ENCODE assay signal across 15 cellular contexts in the genomic region with DNA sequence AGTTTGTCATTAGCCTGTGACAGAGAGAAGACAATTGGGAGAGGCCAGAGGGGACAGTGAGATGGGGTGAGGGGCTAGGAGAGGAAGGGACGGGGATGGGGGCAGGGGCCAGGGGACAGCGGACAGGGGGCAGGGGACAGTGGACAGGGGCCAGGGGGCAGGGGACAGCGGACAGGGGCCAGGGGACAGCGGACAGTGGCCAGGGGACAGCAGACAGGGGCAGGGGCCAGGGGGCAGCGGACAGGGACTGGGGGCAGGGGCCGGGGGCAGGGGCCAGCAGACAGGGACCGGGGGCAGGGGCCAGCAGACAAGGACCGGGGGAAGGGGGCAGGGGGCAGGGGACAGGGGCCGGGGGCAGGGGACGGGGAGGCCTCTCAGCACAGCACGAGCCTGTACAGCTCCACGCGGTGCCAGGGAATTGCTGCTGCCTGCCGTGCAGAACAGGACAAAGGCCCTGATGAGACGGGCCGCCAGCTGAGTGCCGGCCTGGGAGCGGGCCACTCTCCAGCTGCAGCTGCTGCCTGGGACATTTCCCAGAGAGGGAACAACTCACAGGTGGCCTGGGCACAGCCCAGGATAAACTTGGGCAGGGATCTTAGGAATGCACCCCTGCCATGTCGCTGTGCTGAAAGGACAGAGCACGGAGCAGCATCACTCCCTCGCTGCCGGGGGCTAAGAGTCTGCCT. TPM values are rescaled to one million over a fixed set of nuclear protein-coding genes. Genes with fewer than 3 reads are reported as not detected.
A peak's percentile ranks its signal among the peaks of the same experiment; 100 is the strongest.
DNase-seq lines count a peak whose midpoint lies in the region; ATAC-seq and TF ChIP-seq lines count a peak whose summit lies in the region.
"Had no signal": no experiment of that assay in that cellular context is flagged by ENCODE, and none has a peak within 500 bp of the region (broad histone marks: within the 10 kb centered on the region; RNA-seq: fewer than 3 reads in every experiment).

No MANE protein-coding gene starts in this region.

- peak overlapping the region; percentile 25 for H3K4me2 ChIP-seq in neural progenitor cell
- H3K4me2 ChIP-seq: BLaER1 had no signal

- TF ChIP-seq CTCF in natural killer cell (IDR thresholded peaks at IDR 0.05) (no peak), neural progenitor cell (IDR thresholded peaks at IDR 0.05) (no peak)

- H3K27me3 ChIP-seq in neural progenitor cell = no peaks in the 10 kb centered on the region
- H3K27me3 ChIP-seq: BLaER1, Peyer's patch had no signal

- peaks cover 30% of the 10 kb centered on the region for H3F3A ChIP-seq in neural progenitor cell (ENCODE audit: low read depth)

- intact Hi-C loops in natural killer cell (cut with micrococcal nuclease) = no loop called here

- ATAC-seq in natural killer cell treated with Interleukin-12 subunit alpha and Interleukin-12 subunit beta and Interleukin-15 and Interleukin-18, amount 100 ng/mL, for 72 hours = no peak
- ATAC-seq in natural killer cell (no peak), esophagus mucosa (no peak)

- H3K4me3 ChIP-seq in neural progenitor cell = no peak overlapping the region
- H3K4me3 ChIP-seq: BLaER1, HAP-1, Peyer's patch, thoracic aorta had no signal

- no peaks in the 10 kb centered on the region for H3K9me3 ChIP-seq in neural progenitor cell (ENCODE audit: low read depth)
- H3K9me3 ChIP-seq: BLaER1, HAP-1, Peyer's patch, thoracic aorta had no signal

- H3K9me3 Mint-ChIP-seq in natural killer cell treated with Interleukin-12 subunit alpha and Interleukin-12 subunit beta and Interleukin-15 and Interleukin-18, amount 100 ng/mL, for 72 hours = no peaks in the 10 kb centered on the region
- H3K9me3 Mint-ChIP-seq in natural killer cell (no peaks in the 10 kb centered on the region), neural progenitor cell (no peaks in the 10 kb centered on the region)
- H3K9me3 Mint-ChIP-seq in activated CD4-positive, alpha-beta memory T cell treated with anti-CD3 and anti-CD28 coated beads, Interleukin-2, amount 10 ng/mL, durations not matched to agents 7 days and 5 days = no peaks in the 10 kb centered on the region
- H3K9me3 Mint-ChIP-seq: IgD-negative memory B cell had no signal

- H3K4me1 ChIP-seq in neural progenitor cell = peaks cover 23% of the 10 kb centered on the region
- H3K4me1 ChIP-seq: HAP-1 had no signal

- H3K27me3 Mint-ChIP-seq in natural killer cell treated with Interleukin-12 subunit alpha and Interleukin-12 subunit beta and Interleukin-15 and Interleukin-18, amount 100 ng/mL, for 72 hours = no peaks in the 10 kb centered on the region
- H3K27me3 Mint-ChIP-seq in natural killer cell (ENCODE audit: low read depth in 2 of 2) (no peaks in the 10 kb centered on the region), neural progenitor cell (ENCODE audit: insufficient read depth, low read depth) (peaks cover 18% of the 10 kb centered on the region)
- H3K27me3 Mint-ChIP-seq in activated CD4-positive, alpha-beta memory T cell treated with anti-CD3 and anti-CD28 coated beads, Interleukin-2, amount 10 ng/mL, durations not matched to agents 7 days and 5 days = no peaks in the 10 kb centered on the region
- H3K27me3 Mint-ChIP-seq: IgD-negative memory B cell had no signal

- CTCF ChIA-PET in activated CD4-positive, alpha-beta memory T cell treated with anti-CD3 and anti-CD28 coated beads, Interleukin-2, amount 10 ng/mL, durations not matched to agents 7 days and 5 days (lab: Charles Lee) = interaction anchor here (1.1 kb wide), 1 partner anchor 409 kb away, joined by 3 read pairs; no protein-coding TSS in a partner anchor

- no peaks in the 10 kb centered on the region for H3K36me3 ChIP-seq in neural progenitor cell

- no peaks in the 10 kb centered on the region for H3K36me3 Mint-ChIP-seq in natural killer cell treated with Interleukin-12 subunit alpha and Interleukin-12 subunit beta and Interleukin-15 and Interleukin-18, amount 100 ng/mL, for 72 hours
- no peaks in the 10 kb centered on the region for H3K36me3 Mint-ChIP-seq in natural killer cell
- H3K36me3 Mint-ChIP-seq in neural progenitor cell = peaks cover 30% of the 10 kb centered on the region
- peaks cover 22% of the 10 kb centered on the region for H3K36me3 Mint-ChIP-seq in activated CD4-positive, alpha-beta memory T cell treated with anti-CD3 and anti-CD28 coated beads, Interleukin-2, amount 10 ng/mL, durations not matched to agents 7 days and 5 days (ENCODE audit: low read depth)

- H2AFZ ChIP-seq in neural progenitor cell (replicated peaks) = no peak overlapping the region

- H3K4me1 Mint-ChIP-seq in natural killer cell treated with Interleukin-12 subunit alpha and Interleukin-12 subunit beta and Interleukin-15 and Interleukin-18, amount 100 ng/mL, for 72 hours (ENCODE audit: low read depth in 2 of 2) = peaks cover 9 to 11% of the 10 kb centered on the region in 2 donors
- H3K4me1 Mint-ChIP-seq in natural killer cell (peaks cover 10 to 16% of the 10 kb centered on the region in 2 donors), neural progenitor cell (peaks cover 36% of the 10 kb centered on the region)
- peaks cover 7% of the 10 kb centered on the region for H3K4me1 Mint-ChIP-seq in activated CD4-positive, alpha-beta memory T cell treated with anti-CD3 and anti-CD28 coated beads, Interleukin-2, amount 10 ng/mL, durations not matched to agents 7 days and 5 days

- H3K27ac Mint-ChIP-seq in natural killer cell treated with Interleukin-12 subunit alpha and Interleukin-12 subunit beta and Interleukin-15 and Interleukin-18, amount 100 ng/mL, for 72 hours = no peak overlapping the region
- peak overlapping the region in 1 of 2 donors; percentile 56 for H3K27ac Mint-ChIP-seq in natural killer cell
- H3K27ac Mint-ChIP-seq in neural progenitor cell = peak overlapping the region; percentile 57
- H3K27ac Mint-ChIP-seq in activated CD4-positive, alpha-beta memory T cell treated with anti-CD3 and anti-CD28 coated beads, Interleukin-2, amount 10 ng/mL, durations not matched to agents 7 days and 5 days = no peak overlapping the region
- H3K27ac Mint-ChIP-seq: IgD-negative memory B cell had no signal

- peak; percentile 34 for DNase-seq in natural killer cell treated with Interleukin-12 subunit alpha and Interleukin-12 subunit beta and Interleukin-15 and Interleukin-18, amount 100 ng/mL, for 72 hours (ENCODE audit: low spot score)
- DNase-seq in natural killer cell (no peak), globus pallidus (ENCODE audit: low spot score) (peak; percentile 90), neural progenitor cell (ENCODE audit: low spot score) (peak; percentile 78), SKM-1 (lab: John Stamatoyannopoulos, UW; ENCODE audit: unreplicated experiment) (no peak)
- DNase-seq in activated CD4-positive, alpha-beta memory T cell treated with anti-CD3 and anti-CD28 coated beads, Interleukin-2, amount 10 ng/mL, durations not matched to agents 7 days and 5 days = no peak
- DNase-seq in effector CD4-positive, alpha-beta T cell = no peak
- DNase-seq: activated T-cell treated with anti-CD3 and anti-CD28 coated beads, Interleukin-2, amount 50 U/mL, for 1 hour; erythroblast had no signal

- no peaks in the 10 kb centered on the region for H3K79me2 ChIP-seq in neural progenitor cell (ENCODE audit: low read depth)

- POLR2A ChIA-PET in activated CD4-positive, alpha-beta memory T cell treated with anti-CD3 and anti-CD28 coated beads, Interleukin-2, amount 10 ng/mL, durations not matched to agents 7 days and 5 days (lab: Charles Lee) = no interaction called here

- H3K27ac ChIP-seq in neural progenitor cell = peak overlapping the region; percentile 56
- H3K27ac ChIP-seq: BLaER1, Peyer's patch, thoracic aorta had no signal

- no peak overlapping the region for H3K9ac ChIP-seq in neural progenitor cell
- H3K9ac ChIP-seq: BLaER1 had no signal

- H3K4me3 Mint-ChIP-seq in natural killer cell treated with Interleukin-12 subunit alpha and Interleukin-12 subunit beta and Interleukin-15 and Interleukin-18, amount 100 ng/mL, for 72 hours = no peak overlapping the region
- no peak overlapping the region for H3K4me3 Mint-ChIP-seq in natural killer cell
- H3K4me3 Mint-ChIP-seq in neural progenitor cell = peak overlapping the region; percentile 8
- no peak overlapping the region for H3K4me3 Mint-ChIP-seq in activated CD4-positive, alpha-beta memory T cell treated with anti-CD3 and anti-CD28 coated beads, Interleukin-2, amount 10 ng/mL, durations not matched to agents 7 days and 5 days
- H3K4me3 Mint-ChIP-seq: IgD-negative memory B cell had no signal

- H4K20me1 ChIP-seq in neural progenitor cell (ENCODE audit: low read depth) = peaks cover 9% of the 10 kb centered on the region

RNA-seq across cellular contexts. Expression of a gene that starts 38.7 kb away (rescaled TPM):
- 10 to 100 TPM; 35.3 to 69.1 TPM for total RNA-seq in natural killer cell treated with Interleukin-12 subunit alpha and Interleukin-12 subunit beta and Interleukin-15 and Interleukin-18, amount 100 ng/mL, for 72 hours
- total RNA-seq in natural killer cell (10 to 100 TPM in 2 of 3 donors, 1 to 10 TPM in 1; 8.1 to 15.1 (median 11.2) TPM), neural progenitor cell (ENCODE audit: low replicate concordance) (50.6 and 52.2 TPM in 2 replicates), esophagus mucosa (8.7 TPM)
- 10 to 100 TPM; 40.3 to 42.9 TPM for total RNA-seq in activated CD4-positive, alpha-beta memory T cell treated with anti-CD3 and anti-CD28 coated beads, Interleukin-2, amount 10 ng/mL, durations not matched to agents 7 days and 5 days

RNA-seq across cellular contexts. Expression of a gene that starts 38.7 kb away (rescaled TPM):
- total RNA-seq in natural killer cell treated with Interleukin-12 subunit alpha and Interleukin-12 subunit beta and Interleukin-15 and Interleukin-18, amount 100 ng/mL, for 72 hours = 10 to 100 TPM; 16.0 to 16.6 TPM
- total RNA-seq in natural killer cell (10 to 100 TPM; 12.7 to 22.9 (median 15.9) TPM), neural progenitor cell (ENCODE audit: low replicate concordance) (41.6 and 59.5 TPM in 2 replicates), esophagus mucosa (34.9 TPM)
- 10 to 100 TPM; 25.4 to 25.5 TPM for total RNA-seq in activated CD4-positive, alpha-beta memory T cell treated with anti-CD3 and anti-CD28 coated beads, Interleukin-2, amount 10 ng/mL, durations not matched to agents 7 days and 5 days

Comparison
In these comparisons a context has a peak if more than half of its experiments do, and no peak if none do; other contexts are left out.
1. DNase-seq: peak in natural killer cell treated with Interleukin-12 subunit alpha and Interleukin-12 subunit beta and Interleukin-15 and Interleukin-18, amount 100 ng/mL, for 72 hours (single experiment), globus pallidus (single experiment) and neural progenitor cell (single experiment); none in natural killer cell (single experiment), activated CD4-positive, alpha-beta memory T cell treated with anti-CD3 and anti-CD28 coated beads, Interleukin-2, amount 10 ng/mL, durations not matched to agents 7 days and 5 days (single experiment), effector CD4-positive, alpha-beta T cell (single experiment) and SKM-1 (single experiment).